ENCODE assay signal across 19 cellular contexts in genomic region chr15:25724899-25725298, GRCh38.
DNase-seq lines count a peak whose midpoint lies in the region; ATAC-seq and TF ChIP-seq lines count a peak whose summit lies in the region.
"Had no signal": no experiment of that assay in that cellular context is flagged by ENCODE, and none has a peak within 500 bp of the region (broad histone marks: within the 10 kb centered on the region; RNA-seq: fewer than 3 reads in every experiment).

No MANE protein-coding gene starts in this region.

- no peak for ATAC-seq in activated naive CD4-positive, alpha-beta T cell treated with anti-CD3 and anti-CD28 coated beads, Interleukin-2, amount 50 U/mL, for 72 hours
- no peak for ATAC-seq in upper lobe of left lung (ENCODE audit: low FRiP score in 2 of 2)
- ATAC-seq: CD8-positive, alpha-beta T cell; K562; Right ventricle myocardium inferior had no signal

- H3K27ac Mint-ChIP-seq in activated naive CD4-positive, alpha-beta T cell treated with anti-CD3 and anti-CD28 coated beads, Interleukin-2, amount 50 U/mL, for 72 hours: peak overlapping the region; percentile 11 to 88
- no peak overlapping the region for H3K27ac Mint-ChIP-seq in endodermal cell
- H3K27ac Mint-ChIP-seq: CD8-positive, alpha-beta T cell had no signal

- no peaks in the 10 kb centered on the region for H3K4me1 Mint-ChIP-seq in endodermal cell

- intact Hi-C loops in sigmoid colon (cut with DNase I): no loop called here

- TF ChIP-seq POLR2A in sigmoid colon (IDR thresholded peaks at IDR 0.05) (no peak), upper lobe of left lung (IDR thresholded peaks at IDR 0.05) (no peak)

- H3K9me3 Mint-ChIP-seq in activated naive CD4-positive, alpha-beta T cell treated with anti-CD3 and anti-CD28 coated beads, Interleukin-2, amount 50 U/mL, for 72 hours: no peaks in the 10 kb centered on the region
- no peaks in the 10 kb centered on the region for H3K9me3 Mint-ChIP-seq in endodermal cell
- H3K9me3 Mint-ChIP-seq: CD8-positive, alpha-beta T cell had no signal

- H3K4me3 Mint-ChIP-seq in endodermal cell: no peak overlapping the region
- H3K4me3 Mint-ChIP-seq: CD8-positive, alpha-beta T cell had no signal

- H3K36me3 Mint-ChIP-seq in activated naive CD4-positive, alpha-beta T cell treated with anti-CD3 and anti-CD28 coated beads, Interleukin-2, amount 50 U/mL, for 72 hours: no peaks in the 10 kb centered on the region
- H3K36me3 Mint-ChIP-seq in endodermal cell (ENCODE audit: low read depth): no peaks in the 10 kb centered on the region

- no peaks in the 10 kb centered on the region for H3K4me1 ChIP-seq in endodermal cell (ENCODE audit: control insufficient read depth, insufficient read depth, low read length)
- peaks cover 0 to 4% (median 0%) of the 10 kb centered on the region in 4 donors for H3K4me1 ChIP-seq in sigmoid colon
- H3K4me1 ChIP-seq in upper lobe of left lung: no peaks in the 10 kb centered on the region

- H3K9me3 ChIP-seq in endodermal cell (ENCODE audit: control insufficient read depth, low read length) (no peaks in the 10 kb centered on the region), sigmoid colon (no peaks in the 10 kb centered on the region), upper lobe of left lung (no peaks in the 10 kb centered on the region)

- no peak overlapping the region for H3K27ac ChIP-seq in endodermal cell (ENCODE audit: low read depth, low read length)
- no peak overlapping the region for H3K27ac ChIP-seq in sigmoid colon
- H3K27ac ChIP-seq in upper lobe of left lung: no peak overlapping the region
- H3K27ac ChIP-seq: PC-9 had no signal

- no peaks in the 10 kb centered on the region for H3K27me3 Mint-ChIP-seq in endodermal cell (ENCODE audit: insufficient read depth)

- no peaks in the 10 kb centered on the region for H3K27me3 ChIP-seq in endodermal cell (ENCODE audit: control insufficient read depth, insufficient read depth, low read length, poor library complexity, severe bottlenecking)
- H3K27me3 ChIP-seq in sigmoid colon: no peaks in the 10 kb centered on the region
- H3K27me3 ChIP-seq in upper lobe of left lung: no peaks in the 10 kb centered on the region

- TF ChIP-seq EP300 in sigmoid colon (IDR thresholded peaks at IDR 0.05): no peak
- TF ChIP-seq EP300 in upper lobe of left lung (IDR thresholded peaks at IDR 0.05): no peak

- WGBS in endodermal cell (ENCODE audit: insufficient coverage in 1 of 2, insufficient read length in 1 of 2), 2 experiments: 88 to 92% methylated on average over 4 to 7 of the region's 7 CpGs
- 90 to 94% methylated on average over 7 of the region's 7 CpGs for WGBS in sigmoid colon, 2 donors
- WGBS in upper lobe of left lung, 2 donors: 88 to 92% methylated on average over 7 of the region's 7 CpGs

- TF ChIP-seq CTCF in endodermal cell (conservative IDR thresholded peaks at IDR 0.05): no peak
- TF ChIP-seq CTCF in sigmoid colon (IDR thresholded peaks at IDR 0.05): no peak
- no peak for TF ChIP-seq CTCF in upper lobe of left lung (IDR thresholded peaks at IDR 0.05)

- H3K9ac ChIP-seq in endodermal cell (ENCODE audit: extremely low read depth, low read length, poor library complexity, severe bottlenecking): no peak overlapping the region

- no peak overlapping the region for H3K4me3 ChIP-seq in endodermal cell (ENCODE audit: low read length)
- H3K4me3 ChIP-seq in sigmoid colon: no peak overlapping the region
- no peak overlapping the region for H3K4me3 ChIP-seq in upper lobe of left lung
- H3K4me3 ChIP-seq: K562, PC-9 had no signal

- H3K36me3 ChIP-seq in endodermal cell (ENCODE audit: control insufficient read depth, insufficient read depth, low read length) (no peaks in the 10 kb centered on the region), sigmoid colon (peaks cover 0 to 4% (median 0%) of the 10 kb centered on the region in 4 donors), upper lobe of left lung (peaks cover 0 to 4% (median 0%) of the 10 kb centered on the region in 4 donors)

- no peak for DNase-seq in activated naive CD4-positive, alpha-beta T cell treated with anti-CD3 and anti-CD28 coated beads, Interleukin-2, amount 50 U/mL, for 72 hours (ENCODE audit: low spot score in 2 of 2)
- DNase-seq in activated naive CD4-positive, alpha-beta T cell treated with Interleukin-2 at 50 U/mL for 16 hours: no peak
- DNase-seq in endodermal cell: peak; percentile 12
- peak; percentile 47 for DNase-seq in sigmoid colon
- no peak for DNase-seq in SHP77 (lab: John Stamatoyannopoulos, UW)
- no peak for DNase-seq in upper lobe of left lung
- DNase-seq in NCI-H82 (lab: John Stamatoyannopoulos, UW): no peak
- DNase-seq: C1 segment of cervical spinal cord, HCEC 1CT, MV-4-11, NCI-H1105 treated with DMSO at 0.1 percent for 48 hours, NCI-H146, NCI-H1930, NCI-H2107, NCI-H524, PC-9 had no signal

Comparison
In these comparisons a context has a peak if more than half of its experiments do, and no peak if none do; other contexts are left out.
1. DNase-seq: peak in endodermal cell (single experiment) and sigmoid colon (single experiment); none in activated naive CD4-positive, alpha-beta T cell treated with anti-CD3 and anti-CD28 coated beads, Interleukin-2, amount 50 U/mL, for 72 hours (0 of 2), activated naive CD4-positive, alpha-beta T cell treated with Interleukin-2 at 50 U/mL for 16 hours (single experiment), SHP77 (0 of 2), upper lobe of left lung (0 of 2) and NCI-H82 (single experiment).